In the genomic region with DNA sequence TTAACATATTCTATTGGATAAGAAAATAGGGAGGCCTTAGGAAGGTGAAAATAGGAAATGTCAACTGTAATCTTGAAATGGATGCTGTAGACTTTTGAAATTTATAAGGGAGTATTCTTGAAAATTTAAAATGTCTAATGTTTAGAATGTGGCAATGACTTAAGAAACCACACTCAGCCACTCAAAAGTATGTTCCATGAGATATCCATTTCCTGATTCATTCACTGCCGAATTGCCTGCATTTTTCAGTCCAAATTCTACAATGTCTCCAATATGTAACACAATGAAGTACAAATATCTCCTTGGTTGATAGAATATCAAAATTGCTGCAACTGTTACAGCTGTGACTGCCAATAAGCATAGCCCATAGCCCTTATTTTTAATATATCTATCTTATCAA, we compare ENCODE assay signal across 31 cellular contexts. TPM values are rescaled to one million over a fixed set of nuclear protein-coding genes. Genes with fewer than 3 reads are reported as not detected.
"Had no signal": no experiment of that assay in that cellular context is flagged by ENCODE, and none has a peak within 500 bp of the region (broad histone marks: within the 10 kb centered on the region; RNA-seq: fewer than 3 reads in every experiment).

No MANE protein-coding gene starts in this region.

- H3K9me3 ChIP-seq: esophagus muscularis mucosa, gastroesophageal sphincter had no signal

- FAIRE-seq: astrocyte had no signal

- H3K4me3 ChIP-seq: cardiac muscle cell, coronary artery, dorsolateral prefrontal cortex, esophagus muscularis mucosa, gastroesophageal sphincter had no signal

- H3K4me1 ChIP-seq: foreskin keratinocyte had no signal

- H3K27ac ChIP-seq: cardiac muscle cell, coronary artery, dorsolateral prefrontal cortex, esophagus muscularis mucosa, foreskin keratinocyte, gastroesophageal sphincter, WERI-Rb-1 had no signal

- H3K36me3 ChIP-seq: cardiac muscle cell, esophagus muscularis mucosa, gastroesophageal sphincter, WERI-Rb-1 had no signal

- H3K27me3 ChIP-seq: cardiac muscle cell, esophagus muscularis mucosa, foreskin keratinocyte, gastroesophageal sphincter had no signal

- DNase-seq: activated B cell treated with CpG ODN at 0.5 μM for 24 hours; activated CD4-positive, alpha-beta T cell treated with anti-CD3 and anti-CD28 coated beads for 48 hours; activated CD4-positive, alpha-beta T cell treated with anti-CD3 and anti-CD28 coated beads, Interleukin-2, amount 50 U/mL, for 1 hour; activated CD4-positive, alpha-beta T cell treated with anti-CD3 and anti-CD28 coated beads, Interleukin-2, amount 50 U/mL, for 48 hours; activated CD8-positive, alpha-beta memory T cell treated with anti-CD3 and anti-CD28 coated beads for 24 hours; activated CD8-positive, alpha-beta T cell treated with anti-CD3 and anti-CD28 coated beads for 36 hours; activated effector memory CD4-positive, alpha-beta T cell treated with Interleukin-2 at 50 U/mL for 16 hours; activated gamma-delta T cell treated with Interleukin-2 at 50 U/mL for 16 hours; activated naive CD4-positive, alpha-beta T cell treated with anti-CD3 and anti-CD28 coated beads, Interleukin-2, amount 50 U/mL, for 16 hours; activated naive CD4-positive, alpha-beta T cell treated with Interleukin-2 at 50 U/mL for 16 hours; activated T-cell treated with anti-CD3 and anti-CD28 coated beads, Interleukin-2, amount 50 U/mL, for 4 hours; amniotic stem cell; anterior cingulate cortex; central memory CD4-positive, alpha-beta T cell; cerebellar nuclear complex; dorsolateral prefrontal cortex; effector CD4-positive, alpha-beta T cell; effector memory CD8-positive, alpha-beta T cell; erythroblast; foreskin keratinocyte; head of caudate nucleus; hippocampal formation; T-helper 1 cell; T-helper 17 cell; T1000; WERI-Rb-1 had no signal

RNA-seq across cellular contexts. Expression of gene PRKG1, which starts 25.9 kb away (rescaled TPM):
- total RNA-seq: activated B cell treated with CpG ODN at 0.5 μM for 24 hours; activated CD8-positive, alpha-beta T cell treated with anti-CD3 and anti-CD28 coated beads for 36 hours had no signal
